In the genomic region with DNA sequence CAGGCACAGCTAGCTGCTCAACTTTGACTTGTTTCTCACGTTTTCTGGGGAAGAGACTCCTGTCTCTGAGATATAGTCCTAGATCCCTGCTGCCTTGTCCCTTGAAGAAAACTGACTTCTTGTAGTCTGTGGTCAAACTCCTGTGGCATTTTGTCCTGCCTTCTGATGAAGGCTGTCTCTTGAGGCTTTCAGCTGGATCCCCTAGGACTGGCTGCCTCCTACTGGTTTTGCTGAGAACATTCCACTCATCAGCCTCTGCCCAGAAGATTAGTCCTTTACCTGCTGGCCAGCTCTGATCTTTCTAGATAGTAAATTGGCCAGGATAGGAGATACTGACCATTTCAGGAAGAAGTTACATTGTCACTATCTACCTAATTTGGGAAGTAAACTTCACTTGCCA, we compare ENCODE assay signal across 8 cellular contexts.
DNase-seq lines count a peak whose midpoint lies in the region; ATAC-seq and TF ChIP-seq lines count a peak whose summit lies in the region.
"Had no signal": no experiment of that assay in that cellular context is flagged by ENCODE, and none has a peak within 500 bp of the region (broad histone marks: within the 10 kb centered on the region; RNA-seq: fewer than 3 reads in every experiment).

No MANE protein-coding gene starts in this region.

- TF ChIP-seq CTCF in Panc1 (IDR thresholded peaks at IDR 0.05), result peak; percentile 61

- CTCF ChIA-PET in Panc1 (lab: Charles Lee), result interaction anchor here (0.5 to 0.6 kb wide), 2 partner anchors 274 to 515 kb away, joined by 3 to 5 read pairs; no protein-coding TSS in a partner anchor

- no peak overlapping the region for H3K4me3 ChIP-seq in HAP-1
- H3K4me3 ChIP-seq in Panc1 (ENCODE audit: low read depth in 2 of 2, low read length in 2 of 2), result no peak overlapping the region
- H3K4me3 ChIP-seq: SK-N-MC had no signal

- H3K9me3 Mint-ChIP-seq in stimulated activated naive CD8-positive, alpha-beta T cell treated with anti-CD3 and anti-CD28 coated beads, Interleukin-15, amount 100 ng/mL, for 72 hours, result peaks cover 3 to 7% of the 10 kb centered on the region in 2 donors

- H3K4me1 ChIP-seq in HAP-1 (no peaks in the 10 kb centered on the region), Panc1 (ENCODE audit: control insufficient read depth, insufficient read depth, low read length) (no peaks in the 10 kb centered on the region)

- H3K9me3 ChIP-seq in HAP-1 (no peaks in the 10 kb centered on the region), Panc1 (ENCODE audit: control insufficient read depth, insufficient read depth, low read depth, low read length) (no peaks in the 10 kb centered on the region)

- H3K27me3 Mint-ChIP-seq in stimulated activated naive CD8-positive, alpha-beta T cell treated with anti-CD3 and anti-CD28 coated beads, Interleukin-15, amount 100 ng/mL, for 72 hours, result no peaks in the 10 kb centered on the region

- no peak overlapping the region for H3K27ac ChIP-seq in Panc1 (ENCODE audit: low read length)
- H3K27ac ChIP-seq: SK-N-MC had no signal

- POLR2A ChIA-PET in Panc1 (lab: Charles Lee), result no interaction called here

- H3K4me3 Mint-ChIP-seq in stimulated activated naive CD8-positive, alpha-beta T cell treated with anti-CD3 and anti-CD28 coated beads, Interleukin-15, amount 100 ng/mL, for 72 hours, result no peak overlapping the region

- H3K36me3 ChIP-seq in HAP-1 (replicated peaks) (no peaks in the 10 kb centered on the region), Panc1 (ENCODE audit: control insufficient read depth, insufficient read depth, low read length) (no peaks in the 10 kb centered on the region)

- intact Hi-C loops in Panc1 (cut with micrococcal nuclease; ENCODE audit: unreplicated experiment), result loop anchor here (5.0 kb wide), 1 partner anchor 306 kb away; no protein-coding TSS in a partner anchor
- intact Hi-C loops in left colon (cut with DNase I, micrococcal nuclease), result loop anchor here in 1 of 2 donors (10.0 kb wide), 1 partner anchor 303 kb away; no protein-coding TSS in a partner anchor

- in situ Hi-C loops in HAP-1 (cut with MboI; ENCODE audit: low sequenced_read_pairs) (no loop called here), Panc1 (cut with HindIII; ENCODE audit: low pct_unique_long_range_greater_than_20kb, low sequenced_read_pairs) (no loop called here)

- ATAC-seq in GM18499 (IDR thresholded peaks at IDR 0.05; ENCODE audit: insufficient read depth, unreplicated experiment), result peak; percentile 60
- ATAC-seq in Panc1, result no peak; the same call in 1 of the 2 replicates
- ATAC-seq in left colon, result peak; percentile 81
- ATAC-seq in HG02623 (IDR thresholded peaks at IDR 0.05; ENCODE audit: unreplicated experiment), result no peak
- no peak for ATAC-seq in stimulated activated naive CD8-positive, alpha-beta T cell treated with anti-CD3 and anti-CD28 coated beads, Interleukin-15, amount 100 ng/mL, for 72 hours

- no peak overlapping the region for H3K27ac Mint-ChIP-seq in stimulated activated naive CD8-positive, alpha-beta T cell treated with anti-CD3 and anti-CD28 coated beads, Interleukin-15, amount 100 ng/mL, for 72 hours

- no peaks in the 10 kb centered on the region for H3K4me1 Mint-ChIP-seq in stimulated activated naive CD8-positive, alpha-beta T cell treated with anti-CD3 and anti-CD28 coated beads, Interleukin-15, amount 100 ng/mL, for 72 hours

- peak; percentile 20 to 25 for DNase-seq in HAP-1 (ENCODE audit: low spot score in 2 of 2)
- peak; percentile 12 for DNase-seq in Panc1 (ENCODE audit: low read depth, low spot score)
- peak in 1 of 2 donors; percentile 8 for DNase-seq in left colon
- no peak for DNase-seq in stimulated activated naive CD8-positive, alpha-beta T cell treated with anti-CD3 and anti-CD28 coated beads, Interleukin-15, amount 100 ng/mL, for 72 hours
- DNase-seq in activated naive CD4-positive, alpha-beta T cell (lab: John Stamatoyannopoulos, UW), result no peak

- H3K27me3 ChIP-seq in HAP-1 (ENCODE audit: low read depth) (no peaks in the 10 kb centered on the region), Panc1 (ENCODE audit: control insufficient read depth, insufficient read depth, low read length) (no peaks in the 10 kb centered on the region)

- BruUV-seq in Panc1 (replicated peaks; lab: Mats Ljungman, UMichigan), result no TSS peak

Comparison
In these comparisons a context has a peak if more than half of its experiments do, and no peak if none do; other contexts are left out.
1. ATAC-seq: peak in GM18499 (single experiment) and left colon (single experiment); none in Panc1 (single experiment), HG02623 (single experiment) and stimulated activated naive CD8-positive, alpha-beta T cell treated with anti-CD3 and anti-CD28 coated beads, Interleukin-15, amount 100 ng/mL, for 72 hours (single experiment).
2. DNase-seq: peak in HAP-1 (2 of 2) and Panc1 (single experiment); none in stimulated activated naive CD8-positive, alpha-beta T cell treated with anti-CD3 and anti-CD28 coated beads, Interleukin-15, amount 100 ng/mL, for 72 hours (0 of 2) and activated naive CD4-positive, alpha-beta T cell (0 of 4).